In the genomic region with DNA sequence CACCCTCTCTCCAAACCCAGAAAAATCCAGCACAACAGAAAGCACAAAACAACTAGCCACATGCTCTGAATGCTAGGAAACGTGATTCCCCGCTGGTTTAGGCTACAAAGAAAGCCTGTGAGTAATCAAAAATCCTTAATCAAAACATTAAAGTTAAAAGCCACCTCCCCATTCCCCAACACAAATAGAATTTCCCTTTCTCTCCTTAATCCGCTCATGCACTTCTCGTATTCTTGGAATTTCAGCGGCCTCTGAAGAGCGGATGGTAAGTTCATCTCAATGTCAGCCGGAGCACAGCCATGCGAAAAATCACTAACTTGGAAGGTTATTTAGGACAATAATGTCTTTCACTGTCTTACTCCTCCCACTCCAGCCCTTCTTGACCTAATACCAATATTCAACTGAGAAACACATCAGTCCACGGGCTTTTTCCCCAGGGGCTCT, we compare ENCODE assay signal across 8 cellular contexts.
A peak's percentile ranks its signal among the peaks of the same experiment; 100 is the strongest.
DNase-seq lines count a peak whose midpoint lies in the region; ATAC-seq lines count a peak whose summit lies in the region.

No MANE protein-coding gene starts in this region.

- H2BK120ac ChIP-seq in mesenchymal stem cell (ENCODE audit: low read depth, low read length), result no peak overlapping the region

- peak overlapping the region; percentile 85 for H3K9ac ChIP-seq in mesenchymal stem cell (ENCODE audit: low read length)

- H3K27ac ChIP-seq in ectodermal cell (ENCODE audit: insufficient read depth, low read depth, low read length, poor library complexity, severe bottlenecking) (peak overlapping the region; percentile 56), mesenchymal stem cell (ENCODE audit: low read length, poor library complexity, severe bottlenecking) (peak overlapping the region; percentile 9), aorta (ENCODE audit: low read depth in 1 of 2, low read length in 2 of 2) (peak overlapping the region in 1 of 2 donors; percentile 62)

- no peaks in the 10 kb centered on the region for H3K27me3 ChIP-seq in ectodermal cell (ENCODE audit: control insufficient read depth, insufficient read depth, low read length, poor library complexity, severe bottlenecking)
- no peaks in the 10 kb centered on the region for H3K27me3 ChIP-seq in mesenchymal stem cell (ENCODE audit: control insufficient read depth in 1 of 2, insufficient read depth in 1 of 2, low read length in 2 of 2)
- H3K27me3 ChIP-seq in aorta (ENCODE audit: control insufficient read depth in 1 of 2, insufficient read depth in 2 of 2, low read length in 1 of 2), result no peaks in the 10 kb centered on the region

- H2AK5ac ChIP-seq in mesenchymal stem cell (ENCODE audit: low read length, severe bottlenecking), result no peak overlapping the region

- no peak overlapping the region for H4K8ac ChIP-seq in mesenchymal stem cell (ENCODE audit: low read length)

- H3K4me1 ChIP-seq in ectodermal cell (ENCODE audit: control insufficient read depth, insufficient read depth, low read length) (peaks cover 4% of the 10 kb centered on the region), mesenchymal stem cell (ENCODE audit: control insufficient read depth, insufficient read depth, low read depth, low read length) (no peaks in the 10 kb centered on the region), aorta (ENCODE audit: control insufficient read depth in 1 of 2, insufficient read depth in 2 of 2, low read length in 2 of 2) (no peaks in the 10 kb centered on the region)

- H3K4ac ChIP-seq in mesenchymal stem cell (ENCODE audit: low read depth in 1 of 2, low read length in 2 of 2), result no peak overlapping the region

- peak; percentile 70 for ATAC-seq in aorta (ENCODE audit: low FRiP score)

- no peaks in the 10 kb centered on the region for H3K36me3 ChIP-seq in ectodermal cell (ENCODE audit: control insufficient read depth, insufficient read depth, low read length)
- H3K36me3 ChIP-seq in mesenchymal stem cell (ENCODE audit: control insufficient read depth in 1 of 2, insufficient read depth in 2 of 2, low read depth in 1 of 2, low read length in 2 of 2), result peaks cover 0 to 6% of the 10 kb centered on the region in 2 experiments
- no peaks in the 10 kb centered on the region for H3K36me3 ChIP-seq in aorta (ENCODE audit: control insufficient read depth in 1 of 2, insufficient read depth in 2 of 2, low read length in 1 of 2)

- no peak overlapping the region for H3K14ac ChIP-seq in mesenchymal stem cell (ENCODE audit: low read length in 2 of 2)

- WGBS in ectodermal cell, 2 experiments, result 0 to 2% methylated on average over 9 of the region's 9 CpGs
- 6% methylated on average over 9 of the region's 9 CpGs for WGBS in mesenchymal stem cell
- WGBS in aorta, 2 donors, result 1 to 3% methylated on average over 9 of the region's 9 CpGs

- no peak overlapping the region for H2BK5ac ChIP-seq in mesenchymal stem cell (ENCODE audit: low read depth, low read length, poor library complexity, severe bottlenecking)

- H4K91ac ChIP-seq in mesenchymal stem cell (ENCODE audit: low read length), result no peak overlapping the region

- H3K4me3 ChIP-seq in ectodermal cell (ENCODE audit: insufficient read depth, low read depth, low read length) (peak overlapping the region; percentile 63), mesenchymal stem cell (ENCODE audit: insufficient read depth in 1 of 2, low read depth in 1 of 2, low read length in 2 of 2) (peak overlapping the region; percentile 83 to 88), aorta (ENCODE audit: low read length in 2 of 2) (peak overlapping the region; percentile 51 to 72)

- H2BK12ac ChIP-seq in mesenchymal stem cell (ENCODE audit: low read length in 2 of 2), result no peak overlapping the region

- H3K4me2 ChIP-seq in mesenchymal stem cell (ENCODE audit: low read length, poor library complexity, severe bottlenecking), result peak overlapping the region; percentile 94

- H3K9me3 ChIP-seq in ectodermal cell (ENCODE audit: control insufficient read depth, low read length) (no peaks in the 10 kb centered on the region), mesenchymal stem cell (ENCODE audit: control insufficient read depth, low read length) (no peaks in the 10 kb centered on the region), aorta (ENCODE audit: control insufficient read depth, low read length) (no peaks in the 10 kb centered on the region)

- DNase-seq in AG08396 (ENCODE audit: low spot score) (peak; percentile 68), LoVo (ENCODE audit: low spot score) (peak; percentile 14), mesenchymal stem cell (peak; percentile 47), aorta (no peak), T-helper 2 cell (no peak), DMS53 (lab: John Stamatoyannopoulos, UW) (no peak)
- DNase-seq in stimulated activated CD8-positive, alpha-beta memory T cell treated with anti-CD3 and anti-CD28 coated beads, Interleukin-4, amount 100 ng/mL, for 48 hours, result no peak

- peak overlapping the region in 1 of 2 experiments; percentile 54 for H3K18ac ChIP-seq in mesenchymal stem cell (ENCODE audit: low read depth in 1 of 2, low read length in 2 of 2)

- H2BK15ac ChIP-seq in mesenchymal stem cell (ENCODE audit: low read depth, poor library complexity, severe bottlenecking), result no peak overlapping the region

- intact Hi-C loops in aorta (cut with DNase I), result loop anchor here in 1 of 2 donors (5.0 to 10.0 kb wide), 3 partner anchors 59 to 96 kb away; no protein-coding TSS in a partner anchor

- H2AFZ ChIP-seq in mesenchymal stem cell (ENCODE audit: low read depth, low read length), result peak overlapping the region; percentile 43

- peaks cover 12% of the 10 kb centered on the region for H3K79me1 ChIP-seq in mesenchymal stem cell (replicated peaks; ENCODE audit: low read length, poor library complexity, severe bottlenecking)

- no peak overlapping the region for H3K23ac ChIP-seq in mesenchymal stem cell (ENCODE audit: low read length in 2 of 2)

Comparison
In these comparisons a context has a peak if more than half of its experiments do, and no peak if none do; other contexts are left out.
1. DNase-seq: peak in AG08396 (single experiment), LoVo (single experiment) and mesenchymal stem cell (single experiment); none in aorta (0 of 2), T-helper 2 cell (0 of 5), DMS53 (single experiment) and stimulated activated CD8-positive, alpha-beta memory T cell treated with anti-CD3 and anti-CD28 coated beads, Interleukin-4, amount 100 ng/mL, for 48 hours (single experiment).
2. Peak in every context shown above with its lines, with median percentiles within 50 percentile points of each other: H3K4me3 ChIP-seq.